Comparison of ENCODE assay signal across 8 cellular contexts in genomic region chr3:134473868-134474546, GRCh38. TPM values are rescaled to one million over a fixed set of nuclear protein-coding genes. Genes with fewer than 3 reads are reported as not detected.
DNase-seq lines count a peak whose midpoint lies in the region; ATAC-seq lines count a peak whose summit lies in the region.

No MANE protein-coding gene starts in this region.

- intact Hi-C loops in activated CD4-positive, alpha-beta memory T cell treated with anti-CD3 and anti-CD28 coated beads for 36 hours (cut with micrococcal nuclease) = loop anchor here (1.0 to 10.0 kb wide), 5 partner anchors 117 to 539 kb away; no protein-coding TSS in a partner anchor

- H3K4me3 Mint-ChIP-seq in activated CD4-positive, alpha-beta memory T cell treated with anti-CD3 and anti-CD28 coated beads for 36 hours = no peak overlapping the region
- no peak overlapping the region for H3K4me3 Mint-ChIP-seq in memory B cell

- H3K27ac Mint-ChIP-seq in activated CD4-positive, alpha-beta memory T cell treated with anti-CD3 and anti-CD28 coated beads for 36 hours = no peak overlapping the region
- no peak overlapping the region for H3K27ac Mint-ChIP-seq in memory B cell

- POLR2A ChIA-PET in activated CD4-positive, alpha-beta memory T cell treated with anti-CD3 and anti-CD28 coated beads for 36 hours (lab: Charles Lee) = no interaction called here

- CTCF ChIA-PET in activated CD4-positive, alpha-beta memory T cell treated with anti-CD3 and anti-CD28 coated beads for 36 hours (lab: Charles Lee) = interaction anchor here (0.6 to 10.3 kb wide), 31 partner anchors 8 to 291 kb away, joined by 3 to 176 read pairs (median 5); no protein-coding TSS in a partner anchor

- no peaks in the 10 kb centered on the region for H3K27me3 Mint-ChIP-seq in activated CD4-positive, alpha-beta memory T cell treated with anti-CD3 and anti-CD28 coated beads for 36 hours
- H3K27me3 Mint-ChIP-seq in memory B cell = no peaks in the 10 kb centered on the region

- ATAC-seq in HG02885 (IDR thresholded peaks at IDR 0.05; ENCODE audit: poor library complexity, unreplicated experiment) = peak; percentile 57
- ATAC-seq in memory B cell (ENCODE audit: low read depth) = peak; percentile 76
- ATAC-seq in HG02981 (IDR thresholded peaks at IDR 0.05; ENCODE audit: unreplicated experiment) = no peak

- DNase-seq in DMS 273 treated with DMSO at 0.1 percent for 48 hours (lab: John Stamatoyannopoulos, UW) (peak; percentile 40), NCI-H524 treated with DMSO at 0.1 percent for 48 hours (lab: John Stamatoyannopoulos, UW) (peak; percentile 29), memory B cell (ENCODE audit: low spot score in 2 of 2) (peak; percentile 71 to 72)
- peak; percentile 79 for DNase-seq in activated CD4-positive, alpha-beta memory T cell treated with anti-CD3 and anti-CD28 coated beads for 36 hours
- peak; percentile 75 for DNase-seq in effector CD4-positive, alpha-beta T cell
- peak; percentile 46 to 62 for DNase-seq in stimulated activated CD8-positive, alpha-beta memory T cell treated with anti-CD3 and anti-CD28 coated beads, Interleukin-2, amount 100 ng/mL, for 1 hour (ENCODE audit: low read depth in 2 of 2)

- no peaks in the 10 kb centered on the region for H3K4me1 Mint-ChIP-seq in activated CD4-positive, alpha-beta memory T cell treated with anti-CD3 and anti-CD28 coated beads for 36 hours (ENCODE audit: low read depth)
- peaks cover 3% of the 10 kb centered on the region for H3K4me1 Mint-ChIP-seq in memory B cell

- peaks cover 23% of the 10 kb centered on the region for H3K36me3 Mint-ChIP-seq in activated CD4-positive, alpha-beta memory T cell treated with anti-CD3 and anti-CD28 coated beads for 36 hours
- H3K36me3 Mint-ChIP-seq in memory B cell = peaks cover 9% of the 10 kb centered on the region

- no peaks in the 10 kb centered on the region for H3K9me3 Mint-ChIP-seq in activated CD4-positive, alpha-beta memory T cell treated with anti-CD3 and anti-CD28 coated beads for 36 hours
- no peaks in the 10 kb centered on the region for H3K9me3 Mint-ChIP-seq in memory B cell

RNA-seq across cellular contexts. Expression of gene ANAPC13, which starts 11.8 kb away (rescaled TPM):
- 10 to 100 TPM; 30.1 to 33.1 TPM for total RNA-seq in activated CD4-positive, alpha-beta memory T cell treated with anti-CD3 and anti-CD28 coated beads for 36 hours

RNA-seq across cellular contexts. Expression of gene CEP63, which starts 11.8 kb away (rescaled TPM):
- total RNA-seq in activated CD4-positive, alpha-beta memory T cell treated with anti-CD3 and anti-CD28 coated beads for 36 hours = 10 to 100 TPM; 22.4 to 23.7 TPM

Comparison
In these comparisons a context has a peak if more than half of its experiments do, and no peak if none do; other contexts are left out.
1. DNase-seq: peak in every context shown above with its lines; median percentile 79 in activated CD4-positive, alpha-beta memory T cell treated with anti-CD3 and anti-CD28 coated beads for 36 hours; 75 in effector CD4-positive, alpha-beta T cell; 72 in memory B cell; 54 in stimulated activated CD8-positive, alpha-beta memory T cell treated with anti-CD3 and anti-CD28 coated beads, Interleukin-2, amount 100 ng/mL, for 1 hour; 40 in DMS 273 treated with DMSO at 0.1 percent for 48 hours; 29 in NCI-H524 treated with DMSO at 0.1 percent for 48 hours.